1 cellular context compared by ENCODE assay signal in the genomic region with DNA sequence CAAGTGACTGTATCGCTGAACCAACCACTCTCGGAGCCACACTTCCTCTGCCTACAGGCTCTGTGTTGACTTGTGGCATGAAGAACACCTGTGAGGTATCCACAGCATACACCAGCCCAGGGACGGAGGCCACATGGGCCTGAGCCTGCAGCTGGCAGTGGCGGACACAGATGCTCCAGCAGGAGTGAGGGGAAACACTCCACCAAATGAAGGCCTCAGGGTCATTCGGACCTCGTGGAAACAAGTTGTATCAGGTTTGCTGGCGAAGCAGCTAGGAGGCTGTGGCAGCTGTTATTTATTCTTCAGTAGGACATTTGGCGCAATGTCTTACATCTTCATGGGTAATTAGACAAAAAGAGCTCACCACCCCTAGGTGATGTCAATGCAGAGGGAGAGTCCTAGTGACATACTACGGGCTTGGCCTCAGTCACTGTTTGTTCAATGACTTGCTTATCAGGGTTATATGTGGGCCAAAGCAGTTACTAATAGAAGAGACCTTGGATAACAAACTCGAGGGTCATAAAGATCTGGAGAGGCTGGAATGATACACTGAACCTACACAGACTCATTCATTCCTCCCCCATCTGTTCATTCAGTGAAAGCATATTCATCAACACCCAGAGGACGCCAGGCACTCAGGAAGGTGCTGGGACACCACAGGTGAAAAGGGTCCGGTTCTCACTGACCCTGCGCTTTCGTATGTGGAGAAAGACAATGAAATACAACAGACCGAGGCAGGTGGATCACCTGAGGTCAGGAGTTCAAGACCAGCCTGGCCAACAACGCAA.
TF ChIP-seq lines count a peak whose summit lies in the region.

No MANE protein-coding gene starts in this region.

TF ChIP-seq in liver, 16 proteins besides CTCF, POLR2A, EP300 and RAD21:
- TF ChIP-seq FOXA2 (IDR thresholded peaks at IDR 0.05) (peak; percentile 72), SP1 (IDR thresholded peaks at IDR 0.05) (peak; percentile 33), REST (IDR thresholded peaks at IDR 0.05) (no peak), NR2F2 (IDR thresholded peaks at IDR 0.05) (no peak), HNF4A (conservative IDR thresholded peaks at IDR 0.05) (peak in 1 of 2 donors; percentile 64), GABPA (IDR thresholded peaks at IDR 0.05 in 1 of 2, conservative IDR thresholded peaks at IDR 0.05 in 1 of 2) (no peak), RXRA (IDR thresholded peaks at IDR 0.05) (peak; percentile 50 to 88), YY1 (IDR thresholded peaks at IDR 0.05) (peak; percentile 47), HNF4G (IDR thresholded peaks at IDR 0.05) (no peak), FOXA1 (IDR thresholded peaks at IDR 0.05) (no peak), EGR1 (IDR thresholded peaks at IDR 0.05; ENCODE audit: low read depth in 2 of 2) (no peak), MAX (IDR thresholded peaks at IDR 0.05) (no peak), JUND (IDR thresholded peaks at IDR 0.05) (peak in 1 of 2 donors; percentile 75)
- TF ChIP-seq, protein P1, sequence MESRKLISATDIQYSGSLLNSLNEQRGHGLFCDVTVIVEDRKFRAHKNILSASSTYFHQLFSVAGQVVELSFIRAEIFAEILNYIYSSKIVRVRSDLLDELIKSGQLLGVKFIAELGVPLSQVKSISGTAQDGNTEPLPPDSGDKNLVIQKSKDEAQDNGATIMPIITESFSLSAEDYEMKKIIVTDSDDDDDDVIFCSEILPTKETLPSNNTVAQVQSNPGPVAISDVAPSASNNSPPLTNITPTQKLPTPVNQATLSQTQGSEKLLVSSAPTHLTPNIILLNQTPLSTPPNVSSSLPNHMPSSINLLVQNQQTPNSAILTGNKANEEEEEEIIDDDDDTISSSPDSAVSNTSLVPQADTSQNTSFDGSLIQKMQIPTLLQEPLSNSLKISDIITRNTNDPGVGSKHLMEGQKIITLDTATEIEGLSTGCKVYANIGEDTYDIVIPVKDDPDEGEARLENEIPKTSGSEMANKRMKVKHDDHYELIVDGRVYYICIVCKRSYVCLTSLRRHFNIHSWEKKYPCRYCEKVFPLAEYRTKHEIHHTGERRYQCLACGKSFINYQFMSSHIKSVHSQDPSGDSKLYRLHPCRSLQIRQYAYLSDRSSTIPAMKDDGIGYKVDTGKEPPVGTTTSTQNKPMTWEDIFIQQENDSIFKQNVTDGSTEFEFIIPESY (IDR thresholded peaks at IDR 0.05) = peak; percentile 34
TF ChIP-seq in liver: peak in this region for 7.
